ENCODE assay signal across 16 cellular contexts in the genomic region with DNA sequence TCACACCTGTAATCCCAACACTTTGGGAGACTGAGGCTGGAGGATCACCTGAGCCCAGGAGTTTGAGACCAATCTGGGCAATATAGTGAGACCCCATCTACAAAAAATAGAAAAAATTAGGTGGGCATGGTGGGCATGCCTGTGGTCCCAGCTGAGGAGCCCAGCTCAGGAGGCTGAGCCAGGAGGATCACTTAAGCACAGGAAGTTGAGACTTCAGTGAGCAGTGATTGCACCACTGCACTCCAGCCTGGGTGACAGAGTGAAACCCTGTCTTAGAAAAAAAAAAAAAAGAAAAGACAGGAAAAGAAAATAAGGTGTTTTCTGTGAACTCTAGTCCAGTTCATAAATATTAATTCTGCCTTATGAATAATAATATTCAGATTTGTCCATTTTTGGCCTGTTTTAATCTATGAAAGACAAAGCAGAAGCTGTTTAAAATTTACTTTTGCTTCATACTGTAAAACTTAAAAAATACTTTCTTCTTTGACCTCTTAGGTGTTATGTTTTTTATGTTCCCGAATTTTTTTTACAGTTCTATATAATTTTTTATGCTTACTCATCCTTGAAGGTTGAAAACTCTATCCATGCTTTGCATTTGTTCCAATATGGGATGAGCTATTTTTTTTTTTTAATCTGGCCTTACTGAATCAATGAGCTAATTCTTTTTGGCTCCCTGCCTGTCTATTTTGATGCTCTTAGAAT.
"Had no signal": no experiment of that assay in that cellular context is flagged by ENCODE, and none has a peak within 500 bp of the region (broad histone marks: within the 10 kb centered on the region; RNA-seq: fewer than 3 reads in every experiment).

No MANE protein-coding gene starts in this region.

- H3K36me3 Mint-ChIP-seq: mesothelial cell of epicardium; stimulated activated effector memory CD8-positive, alpha-beta T cell treated with anti-CD3 and anti-CD28 coated beads, Interleukin-12 subunit alpha, Interleukin-12 subunit beta, amount 100 ng/mL, for 72 hours had no signal

- H3K4me3 ChIP-seq: ascending aorta, cardiac muscle cell, esophagus muscularis mucosa, heart left ventricle, tibial artery had no signal

- H3K9me3 ChIP-seq: ascending aorta, esophagus muscularis mucosa, heart left ventricle, tibial artery had no signal

- H2AFZ ChIP-seq: parathyroid adenoma had no signal

- H3K9me3 Mint-ChIP-seq: activated T-helper 1 cell treated with anti-CD3 and anti-CD28 coated beads, Interleukin-12 subunit alpha, Interleukin-12 subunit beta, Interleukin-2, Interleukin-4 antibody, amounts not matched to agents 30 ng/mL and 10 ng/mL and 1 ng/mL, durations not matched to agents 14 hours and 24 hours and 36 hours; stimulated activated effector memory CD8-positive, alpha-beta T cell treated with anti-CD3 and anti-CD28 coated beads, Interleukin-12 subunit alpha, Interleukin-12 subunit beta, amount 100 ng/mL, for 72 hours had no signal

- H3K4me3 Mint-ChIP-seq: activated CD4-positive, alpha-beta T cell treated with anti-CD3 and anti-CD28 coated beads for 36 hours; activated CD8-positive, alpha-beta T cell treated with anti-CD3 and anti-CD28 coated beads, Interleukin-2, amount 10 ng/mL, durations not matched to agents 7 days and 5 days; activated T-helper 1 cell treated with anti-CD3 and anti-CD28 coated beads, Interleukin-12 subunit alpha, Interleukin-12 subunit beta, Interleukin-2, Interleukin-4 antibody, amounts not matched to agents 30 ng/mL and 10 ng/mL and 1 ng/mL, durations not matched to agents 14 hours and 24 hours and 36 hours; mesothelial cell of epicardium; stimulated activated effector memory CD8-positive, alpha-beta T cell treated with anti-CD3 and anti-CD28 coated beads, Interleukin-12 subunit alpha, Interleukin-12 subunit beta, amount 100 ng/mL, for 72 hours had no signal

- ATAC-seq: activated CD4-positive, alpha-beta T cell treated with anti-CD3 and anti-CD28 coated beads for 36 hours; activated CD8-positive, alpha-beta T cell treated with anti-CD3 and anti-CD28 coated beads, Interleukin-2, amount 10 ng/mL, durations not matched to agents 7 days and 5 days; heart left ventricle; left ventricle myocardium superior; stimulated activated effector memory CD8-positive, alpha-beta T cell treated with anti-CD3 and anti-CD28 coated beads, Interleukin-12 subunit alpha, Interleukin-12 subunit beta, amount 100 ng/mL, for 72 hours had no signal

- H3K9ac ChIP-seq: parathyroid adenoma had no signal

- H3K4me1 ChIP-seq: ascending aorta, parathyroid adenoma, tibial artery had no signal

- H3K79me2 ChIP-seq: parathyroid adenoma had no signal

- DNase-seq: activated CD4-positive, alpha-beta T cell treated with anti-CD3 and anti-CD28 coated beads for 36 hours; activated CD8-positive, alpha-beta T cell treated with anti-CD3 and anti-CD28 coated beads, Interleukin-2, amount 10 ng/mL, durations not matched to agents 7 days and 5 days; activated naive CD4-positive, alpha-beta T cell; foreskin melanocyte; islet precursor cell; tibial artery had no signal

- H3K27me3 ChIP-seq: ascending aorta, cardiac muscle cell, esophagus muscularis mucosa, heart left ventricle, tibial artery had no signal

- H3K4me1 Mint-ChIP-seq: activated CD4-positive, alpha-beta T cell treated with anti-CD3 and anti-CD28 coated beads for 36 hours; stimulated activated effector memory CD8-positive, alpha-beta T cell treated with anti-CD3 and anti-CD28 coated beads, Interleukin-12 subunit alpha, Interleukin-12 subunit beta, amount 100 ng/mL, for 72 hours had no signal

- H3K36me3 ChIP-seq: ascending aorta, cardiac muscle cell, esophagus muscularis mucosa, heart left ventricle, tibial artery had no signal

- H3K27ac Mint-ChIP-seq: activated CD4-positive, alpha-beta T cell treated with anti-CD3 and anti-CD28 coated beads for 36 hours; activated CD8-positive, alpha-beta T cell treated with anti-CD3 and anti-CD28 coated beads, Interleukin-2, amount 10 ng/mL, durations not matched to agents 7 days and 5 days; activated T-helper 1 cell treated with anti-CD3 and anti-CD28 coated beads, Interleukin-12 subunit alpha, Interleukin-12 subunit beta, Interleukin-2, Interleukin-4 antibody, amounts not matched to agents 30 ng/mL and 10 ng/mL and 1 ng/mL, durations not matched to agents 14 hours and 24 hours and 36 hours; mesothelial cell of epicardium; stimulated activated effector memory CD8-positive, alpha-beta T cell treated with anti-CD3 and anti-CD28 coated beads, Interleukin-12 subunit alpha, Interleukin-12 subunit beta, amount 100 ng/mL, for 72 hours had no signal

- H3K27ac ChIP-seq: ascending aorta, cardiac muscle cell, esophagus muscularis mucosa, heart left ventricle, parathyroid adenoma, tibial artery had no signal

- FAIRE-seq: colon had no signal

- H3K27me3 Mint-ChIP-seq: activated CD4-positive, alpha-beta T cell treated with anti-CD3 and anti-CD28 coated beads for 36 hours had no signal
